ENCODE assay signal across 10 cellular contexts in the genomic region with DNA sequence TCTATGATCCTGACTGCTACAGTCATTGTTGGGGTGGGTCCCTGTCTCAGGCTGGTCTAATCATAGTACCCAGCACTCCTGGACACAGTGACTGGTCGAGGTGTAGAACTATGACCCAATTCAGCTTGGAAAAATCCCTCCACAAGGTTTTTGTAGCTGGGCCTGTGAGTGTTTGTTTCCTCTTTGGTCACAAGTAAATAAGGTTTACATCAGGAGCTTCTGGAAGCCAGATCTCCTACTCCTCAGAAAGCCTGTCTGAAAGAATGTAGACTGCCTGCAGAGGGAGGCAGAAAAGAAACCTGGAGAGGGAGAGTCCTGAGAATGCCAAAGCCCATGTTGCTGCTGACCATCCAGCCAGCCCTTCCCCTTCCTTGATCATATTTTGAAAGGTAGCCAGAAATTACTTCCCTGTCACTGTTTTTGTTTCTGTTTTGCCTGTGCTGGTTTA.
A peak's percentile ranks its signal among the peaks of the same experiment; 100 is the strongest.
DNase-seq lines count a peak whose midpoint lies in the region; ATAC-seq, FAIRE-seq and TF ChIP-seq lines count a peak whose summit lies in the region.
"Had no signal": no experiment of that assay in that cellular context is flagged by ENCODE, and none has a peak within 500 bp of the region (broad histone marks: within the 10 kb centered on the region; RNA-seq: fewer than 3 reads in every experiment).

No MANE protein-coding gene starts in this region.

- no peaks in the 10 kb centered on the region for H3K36me3 ChIP-seq in CD8-positive, alpha-beta T cell (ENCODE audit: insufficient read depth, low read length)
- H3K36me3 ChIP-seq in RWPE2 (ENCODE audit: low read depth) (no peaks in the 10 kb centered on the region), esophagus (ENCODE audit: control insufficient read depth in 2 of 2, insufficient read depth in 2 of 2, low read length in 1 of 2) (no peaks in the 10 kb centered on the region), neutrophil (no peaks in the 10 kb centered on the region)

- no peak overlapping the region for H3K14ac ChIP-seq in H9 (ENCODE audit: insufficient read depth, low read length)

- H3K4me1 Mint-ChIP-seq in CD8-positive, alpha-beta T cell (ENCODE audit: low read depth) = peaks cover 48% of the 10 kb centered on the region
- peaks cover 10 to 13% of the 10 kb centered on the region in 2 experiments for H3K4me1 Mint-ChIP-seq in H9

- no peak overlapping the region for H3K4me3 ChIP-seq in CD8-positive, alpha-beta T cell (ENCODE audit: low read depth, low read length)
- H3K4me3 ChIP-seq in RWPE2 (ENCODE audit: severe bottlenecking) = no peak overlapping the region
- no peak overlapping the region for H3K4me3 ChIP-seq in esophagus (ENCODE audit: low read depth in 1 of 2, low read length in 2 of 2)
- no peak overlapping the region for H3K4me3 ChIP-seq in neutrophil (ENCODE audit: low read depth in 1 of 2, low read length in 1 of 2)

- no peak for FAIRE-seq in D721Med (lab: Jason Lieb, UNC)

- no peaks in the 10 kb centered on the region for H3K23me2 ChIP-seq in H9 (ENCODE audit: insufficient read length, low read depth, low read length, poor library complexity, severe bottlenecking)

- H3K79me1 ChIP-seq in H9 (ENCODE audit: insufficient read depth, low read depth, low read length, poor library complexity, severe bottlenecking) = no peaks in the 10 kb centered on the region

- no peak for TF ChIP-seq CTCF in CD8-positive, alpha-beta T cell (IDR thresholded peaks at IDR 0.05)
- TF ChIP-seq CTCF in RWPE2 (IDR thresholded peaks at IDR 0.05; ENCODE audit: poor library complexity, severe bottlenecking) (no peak), neutrophil (IDR thresholded peaks at IDR 0.05) (no peak), H9 (conservative IDR thresholded peaks at IDR 0.05) (no peak), D721Med (IDR thresholded peaks at IDR 0.05; ENCODE audit: insufficient read depth, missing control alignments) (no peak), GM10266 (IDR thresholded peaks at IDR 0.05; ENCODE audit: control insufficient read depth, insufficient read depth, low read depth, missing control alignments) (no peak)

- H3K79me2 ChIP-seq in H9 (ENCODE audit: insufficient read depth, low read length) = no peaks in the 10 kb centered on the region

- H4K8ac ChIP-seq in H9 (replicated peaks; ENCODE audit: insufficient read length, low read depth, low read length) = no peak overlapping the region

- H3K27me3 ChIP-seq in CD8-positive, alpha-beta T cell (ENCODE audit: insufficient read depth, low read length) = no peaks in the 10 kb centered on the region
- no peaks in the 10 kb centered on the region for H3K27me3 ChIP-seq in RWPE2 (ENCODE audit: insufficient read depth, poor library complexity, severe bottlenecking)
- no peaks in the 10 kb centered on the region for H3K27me3 ChIP-seq in esophagus (ENCODE audit: control insufficient read depth in 1 of 2, insufficient read depth in 2 of 2, low read length in 2 of 2)
- no peaks in the 10 kb centered on the region for H3K27me3 ChIP-seq in neutrophil
- no peaks in the 10 kb centered on the region for H3K27me3 ChIP-seq in H9 (ENCODE audit: insufficient read depth, low read length)

- no peak overlapping the region for H2BK120ac ChIP-seq in H9 (ENCODE audit: low read depth, low read length, poor library complexity, severe bottlenecking)

- H2BK20ac ChIP-seq in H9 (ENCODE audit: low read depth, low read length, poor library complexity, severe bottlenecking) = no peak overlapping the region

- no peak overlapping the region for H3K4me2 ChIP-seq in H9 (ENCODE audit: insufficient read depth, insufficient read length, low read length)

- H3K18ac ChIP-seq in H9 (ENCODE audit: insufficient read length, low read depth, low read length) = no peak overlapping the region

- H2BK5ac ChIP-seq in H9 (ENCODE audit: insufficient read length, low read length) = no peak overlapping the region

- no peaks in the 10 kb centered on the region for H3K27me3 Mint-ChIP-seq in CD8-positive, alpha-beta T cell (ENCODE audit: low read depth)
- no peaks in the 10 kb centered on the region for H3K27me3 Mint-ChIP-seq in H9 (ENCODE audit: low read depth)
- H3K27me3 Mint-ChIP-seq: memory B cell had no signal

- H2AFZ ChIP-seq in H9 (ENCODE audit: low read length) = no peak overlapping the region

- H3K36me3 Mint-ChIP-seq in CD8-positive, alpha-beta T cell = no peaks in the 10 kb centered on the region
- no peaks in the 10 kb centered on the region for H3K36me3 Mint-ChIP-seq in H9 (ENCODE audit: insufficient read depth in 1 of 3, low read depth in 3 of 3)
- H3K36me3 Mint-ChIP-seq: memory B cell had no signal

- no peak overlapping the region for H3K27ac ChIP-seq in CD8-positive, alpha-beta T cell (ENCODE audit: low read depth, low read length)
- H3K27ac ChIP-seq in RWPE2 (ENCODE audit: poor library complexity, severe bottlenecking) (peak overlapping the region; percentile 73), esophagus (ENCODE audit: low read depth in 2 of 2, low read length in 1 of 2) (peak overlapping the region; percentile 82 to 86), neutrophil (peak overlapping the region; percentile 65), H9 (ENCODE audit: insufficient read length, low read depth, low read length) (no peak overlapping the region)

- H3K56ac ChIP-seq in H9 (ENCODE audit: insufficient read length, low read depth, low read length) = no peak overlapping the region

- CTCF ChIA-PET in CD8-positive, alpha-beta T cell (lab: Charles Lee) = interaction anchor here (1.5 to 1.9 kb wide), 2 partner anchors 121 to 124 kb away, joined by 3 to 5 read pairs; no protein-coding TSS in a partner anchor

- POLR2A ChIA-PET in CD8-positive, alpha-beta T cell (lab: Charles Lee) = interaction anchor here (1.3 to 2.4 kb wide), 3 partner anchors 32 to 123 kb away, joined by 4 to 9 read pairs (median 6); a partner anchor contains a TSS

- H4K20me1 ChIP-seq in H9 (ENCODE audit: control insufficient read depth, insufficient read depth, insufficient read length) = no peaks in the 10 kb centered on the region

- H3K9me3 ChIP-seq in CD8-positive, alpha-beta T cell (ENCODE audit: low read length) = no peaks in the 10 kb centered on the region
- H3K9me3 ChIP-seq in RWPE2 (ENCODE audit: severe bottlenecking) (no peaks in the 10 kb centered on the region), esophagus (ENCODE audit: control insufficient read depth in 2 of 2, insufficient read depth in 1 of 2, low read depth in 1 of 2, low read length in 1 of 2) (no peaks in the 10 kb centered on the region), neutrophil (no peaks in the 10 kb centered on the region), H9 (ENCODE audit: control insufficient read depth, low read depth, low read length) (no peaks in the 10 kb centered on the region)

- peak overlapping the region; percentile 72 for H3K27ac Mint-ChIP-seq in CD8-positive, alpha-beta T cell
- H3K27ac Mint-ChIP-seq in H9 = peak overlapping the region in 1 of 3 experiments; percentile 23; a peak in 1 of 7 replicates

- no peaks in the 10 kb centered on the region for H3K9me3 Mint-ChIP-seq in CD8-positive, alpha-beta T cell
- no peaks in the 10 kb centered on the region; a peak in 1 of 5 replicates for H3K9me3 Mint-ChIP-seq in H9
- H3K9me3 Mint-ChIP-seq: memory B cell had no signal

- no peak overlapping the region for H4K5ac ChIP-seq in H9 (ENCODE audit: insufficient read length, low read depth, low read length)

- H3T11ph ChIP-seq in H9 (ENCODE audit: low read length) = no peak overlapping the region

- intact Hi-C loops in CD8-positive, alpha-beta T cell (cut with DNase I, micrococcal nuclease) = loop anchor here (5.0 kb wide), 2 partner anchors 33 to 73 kb away; no protein-coding TSS in a partner anchor

- no peak overlapping the region for H2BK12ac ChIP-seq in H9 (ENCODE audit: insufficient read length, low read depth, low read length)

- H3K9ac ChIP-seq in H9 (ENCODE audit: extremely low read depth, insufficient read length, low read length) = no peak overlapping the region

- peaks cover 27% of the 10 kb centered on the region for H3K4me1 ChIP-seq in CD8-positive, alpha-beta T cell (ENCODE audit: insufficient read depth, low read length)
- H3K4me1 ChIP-seq in RWPE2 (ENCODE audit: insufficient read depth, poor library complexity, severe bottlenecking) (peaks cover 36% of the 10 kb centered on the region), esophagus (ENCODE audit: control insufficient read depth in 2 of 2, insufficient read depth in 2 of 2, low read length in 1 of 2) (no peaks in the 10 kb centered on the region), neutrophil (ENCODE audit: control insufficient read depth in 1 of 2, insufficient read depth in 1 of 2, low read depth in 1 of 2, low read length in 1 of 2) (peaks cover 0 to 18% of the 10 kb centered on the region in 2 experiments), H9 (ENCODE audit: insufficient read depth, low read length) (no peaks in the 10 kb centered on the region; the same call in 1 of the 2 replicates)

- ATAC-seq in CD8-positive, alpha-beta T cell = no peak
- no peak for ATAC-seq in RWPE2 (ENCODE audit: low read depth)

- no peak overlapping the region for H3K4ac ChIP-seq in H9 (ENCODE audit: low read depth, low read length)

- H2BK15ac ChIP-seq in H9 (ENCODE audit: low read depth, low read length) = no peak overlapping the region

- no peak overlapping the region for H4K91ac ChIP-seq in H9 (ENCODE audit: insufficient read length, low read depth, low read length)

- no peak for DNase-seq in CD8-positive, alpha-beta T cell
- DNase-seq in RWPE2 (ENCODE audit: low spot score) (no peak), H9 (no peak), NCI-H2081 treated with DMSO at 0.1 percent for 48 hours (lab: John Stamatoyannopoulos, UW) (no peak), D721Med (ENCODE audit: insufficient read length, low spot score) (no peak), GM10266 (ENCODE audit: extremely low spot score) (no peak)
- DNase-seq: NCI-H510A had no signal

- no peak overlapping the region for H2AK5ac ChIP-seq in H9 (ENCODE audit: insufficient read length, low read length)

- 45 to 59% methylated on average over 1 of the region's 1 CpG for WGBS in esophagus, 2 donors
- WGBS in H9 (ENCODE audit: extremely low coverage, insufficient read length, low lambda C conversion rate) = no CpG with 5 or more reads among the region's 1 CpG

- no peak overlapping the region for H3K4me3 Mint-ChIP-seq in CD8-positive, alpha-beta T cell
- no peak overlapping the region for H3K4me3 Mint-ChIP-seq in H9
- H3K4me3 Mint-ChIP-seq: memory B cell had no signal

- no peak overlapping the region for H3K23ac ChIP-seq in H9 (ENCODE audit: insufficient read length, low read depth, low read length)

Comparison
In these comparisons a context has a peak if more than half of its experiments do, and no peak if none do; other contexts are left out.
1. H3K27ac ChIP-seq: peak in RWPE2 (single experiment), esophagus (2 of 2) and neutrophil (single experiment); none in CD8-positive, alpha-beta T cell (single experiment) and H9 (single experiment).